In genomic region chr14:21097616-21098133, GRCh38 we compare ENCODE assay signal across 8 cellular contexts. TPM values are rescaled to one million over a fixed set of nuclear protein-coding genes. Genes with fewer than 3 reads are reported as not detected.
DNase-seq lines count a peak whose midpoint lies in the region; ATAC-seq and TF ChIP-seq lines count a peak whose summit lies in the region.

No MANE protein-coding gene starts in this region.

- DNase-seq in AG10803 (ENCODE audit: low read depth) = no peak
- DNase-seq in IMR-90 = no peak
- no peak for DNase-seq in coronary artery (ENCODE audit: low spot score)
- no peak for DNase-seq in activated effector memory CD4-positive, alpha-beta T cell treated with anti-CD3 and anti-CD28 coated beads, Interleukin-2, amount 50 U/mL, for 16 hours
- DNase-seq in NAMALWA (ENCODE audit: low spot score) = no peak

- ATAC-seq in IMR-90 (ENCODE audit: low read depth) (no peak), GM19455 (IDR thresholded peaks at IDR 0.05; ENCODE audit: unreplicated experiment) (no peak), HG02840 (IDR thresholded peaks at IDR 0.05; ENCODE audit: low FRiP score, unreplicated experiment) (no peak)

- peak overlapping the region; percentile 16; the same call in 1 of the 2 replicates for H3K27ac ChIP-seq in IMR-90 (ENCODE audit: insufficient read depth, low read length)
- peak overlapping the region; percentile 93 to 97 for H3K27ac ChIP-seq in coronary artery
- peak overlapping the region; percentile 87 for H3K27ac ChIP-seq in muscle layer of colon (ENCODE audit: low read depth, low read length)

- H4K8ac ChIP-seq in IMR-90 (ENCODE audit: low read depth in 2 of 2, low read length in 2 of 2) = no peak overlapping the region

- H3K36me3 ChIP-seq in IMR-90 (ENCODE audit: control insufficient read depth, insufficient read depth, low read length) = peaks cover 2% of the 10 kb centered on the region; the same call in 1 of the 2 replicates
- H3K36me3 ChIP-seq in muscle layer of colon (ENCODE audit: insufficient read depth, low read length) = peaks cover 6% of the 10 kb centered on the region

- CTCF ChIA-PET in IMR-90 (lab: Yijun Ruan, JAX) = no interaction called here

- POLR2A ChIA-PET in IMR-90 (lab: Charles Lee; ENCODE audit: unreplicated experiment) = interaction anchor here (0.6 to 0.7 kb wide), 2 partner anchors 85 to 766 kb away, joined by 3 to 5 read pairs; no protein-coding TSS in a partner anchor

- H3K4me2 ChIP-seq in IMR-90 (ENCODE audit: low read depth, low read length) = peak overlapping the region; percentile 36; the same call in 1 of the 2 replicates

- no peaks in the 10 kb centered on the region; the same call in 1 of the 2 replicates for H4K20me1 ChIP-seq in IMR-90 (ENCODE audit: insufficient read depth, low read length)

- H2BK120ac ChIP-seq in IMR-90 (ENCODE audit: low read depth, low read length) = no peak overlapping the region

- H2BK20ac ChIP-seq in IMR-90 (ENCODE audit: low read depth, low read length) = no peak overlapping the region

- no peak overlapping the region for H4K91ac ChIP-seq in IMR-90 (ENCODE audit: insufficient read depth, low read depth, low read length)

- H3K4me3 ChIP-seq in AG10803 (ENCODE audit: low read length) (peak overlapping the region; percentile 46), IMR-90 (ENCODE audit: insufficient read depth, low read depth, low read length) (peak overlapping the region; percentile 14; the same call in 1 of the 2 replicates), coronary artery (peak overlapping the region; percentile 84), muscle layer of colon (ENCODE audit: low read depth in 1 of 2, low read length in 2 of 2) (peak overlapping the region; percentile 18 to 42)

- no peaks in the 10 kb centered on the region for H3K27me3 ChIP-seq in IMR-90 (ENCODE audit: control insufficient read depth, insufficient read depth, low read length)
- no peaks in the 10 kb centered on the region for H3K27me3 ChIP-seq in muscle layer of colon (ENCODE audit: control insufficient read depth in 1 of 2, insufficient read depth in 2 of 2, low read length in 2 of 2)

- 0 out of 4 replicates have a peak, but pooled peaks cover 0 to 2% of the 10 kb centered on the region in 2 experiments for H3K79me1 ChIP-seq in IMR-90 (ENCODE audit: low read depth in 1 of 2, low read length in 2 of 2)

- H3K9ac ChIP-seq in IMR-90 (ENCODE audit: low read depth, low read length) (no peak overlapping the region; the same call in 1 of the 2 replicates), muscle layer of colon (ENCODE audit: low read length) (no peak overlapping the region)

- H2BK15ac ChIP-seq in IMR-90 (ENCODE audit: low read depth, low read length) = no peak overlapping the region

- H3K4me1 ChIP-seq in IMR-90 (ENCODE audit: control insufficient read depth, insufficient read depth, low read length) = peaks cover 4% of the 10 kb centered on the region; the same call in 1 of the 2 replicates
- peaks cover 36% of the 10 kb centered on the region for H3K4me1 ChIP-seq in muscle layer of colon (ENCODE audit: insufficient read depth, low read length)

- H4K5ac ChIP-seq in IMR-90 (ENCODE audit: low read depth, low read length) = no peak overlapping the region

- no peak for TF ChIP-seq POLR2A in IMR-90 (IDR thresholded peaks at IDR 0.05; ENCODE audit: low read depth, low read length)

- no TSS peak for BruUV-seq in IMR-90 (replicated peaks; lab: Mats Ljungman, UMichigan)

- H3K56ac ChIP-seq in IMR-90 (ENCODE audit: extremely low read depth, insufficient read depth, low read length) = no peak overlapping the region

- no peak overlapping the region for H3K14ac ChIP-seq in IMR-90 (replicated peaks; ENCODE audit: low read depth, low read length)

- TF ChIP-seq RAD21 in IMR-90 (IDR thresholded peaks at IDR 0.05; ENCODE audit: low read length) = no peak

- H2AK9ac ChIP-seq in IMR-90 (replicated peaks; ENCODE audit: low read depth, low read length, poor library complexity) = no peak overlapping the region

- H3K9me1 ChIP-seq in IMR-90 (ENCODE audit: insufficient read depth, low read length) = peaks cover 3% of the 10 kb centered on the region; the same call in 1 of the 2 replicates

- no peak overlapping the region for H2AK5ac ChIP-seq in IMR-90 (ENCODE audit: low read depth, low read length)

- TF ChIP-seq CTCF in AG10803 (conservative IDR thresholded peaks at IDR 0.05; ENCODE audit: low read length) = no peak
- TF ChIP-seq CTCF in IMR-90 (conservative IDR thresholded peaks at IDR 0.05; ENCODE audit: low read depth, low read length) = no peak
- TF ChIP-seq CTCF in coronary artery (IDR thresholded peaks at IDR 0.05) = no peak

- intact Hi-C loops in IMR-90 (cut with micrococcal nuclease) = no loop called here

- H3K9me3 ChIP-seq in IMR-90 (ENCODE audit: control insufficient read depth, insufficient read depth, low read length) (no peaks in the 10 kb centered on the region), muscle layer of colon (ENCODE audit: low read length) (no peaks in the 10 kb centered on the region)

- no peak overlapping the region for H3K4ac ChIP-seq in IMR-90 (ENCODE audit: low read depth, low read length)

- H2AFZ ChIP-seq in IMR-90 (replicated peaks; ENCODE audit: low read length, poor library complexity) = no peak overlapping the region

- in situ Hi-C loops in IMR-90 (cut with MboI; ENCODE audit: low sequenced_read_pairs) = loop anchor here (25.0 kb wide), 2 partner anchors 635 to 760 kb away; partner anchors contain the start of genes APEX1, CCNB1IP1, OSGEP and PARP2

- no peak overlapping the region for H3K18ac ChIP-seq in IMR-90 (ENCODE audit: low read depth, low read length)

- dilution Hi-C loops in IMR-90 (cut with HindIII; ENCODE audit: low sequenced_read_pairs, unreplicated experiment) = no loop called here

- peak overlapping the region; percentile 2 for H2BK5ac ChIP-seq in IMR-90 (ENCODE audit: low read depth, low read length, poor library complexity, severe bottlenecking)

- H3K23ac ChIP-seq in IMR-90 (ENCODE audit: low read depth, low read length) = no peak overlapping the region

- WGBS in IMR-90 (ENCODE audit: extremely low coverage in 2 of 2, insufficient read length in 1 of 2), 2 experiments = no CpG with 5 or more reads among the region's 22 CpGs

TF ChIP-seq in IMR-90, 13 proteins besides CTCF, POLR2A, EP300 and RAD21:
- TF ChIP-seq MAFK (IDR thresholded peaks at IDR 0.05; ENCODE audit: low read depth, low read length) = no peak
- TF ChIP-seq USF2 (IDR thresholded peaks at IDR 0.05; ENCODE audit: low read depth, low read length) = no peak
- no peak for TF ChIP-seq MAZ (IDR thresholded peaks at IDR 0.05; ENCODE audit: borderline replicate concordance, low read depth, low read length)
- no peak for TF ChIP-seq SMC3 (IDR thresholded peaks at IDR 0.05; ENCODE audit: low read depth, low read length)
- no peak for TF ChIP-seq FOS (IDR thresholded peaks at IDR 0.05; ENCODE audit: low read depth, low read length)
- no peak for TF ChIP-seq MXI1 (IDR thresholded peaks at IDR 0.05; ENCODE audit: borderline replicate concordance, low read depth, low read length)
- TF ChIP-seq CHD1 (IDR thresholded peaks at IDR 0.05; ENCODE audit: low read depth, low read length) = no peak
- TF ChIP-seq NFE2L2 (IDR thresholded peaks at IDR 0.05; ENCODE audit: low read depth, low read length) = no peak
TF ChIP-seq in IMR-90: peak in this region for 0.

RNA-seq across cellular contexts. Expression of gene ZNF219, which starts 0.8 kb away (rescaled TPM):
- 0.83 and 0.90 TPM in 2 replicates for total RNA-seq in IMR-90 (2012; rRNA removed)
- 3.8 and 4.6 TPM in 2 replicates for polyA plus RNA-seq in IMR-90 (2012; rRNA removed)
- polyA plus RNA-seq in IMR-90 (2012; cell fraction: cytosol; rRNA removed) = 2.6 and 6.7 TPM in 2 replicates
- 15.6 and 20.5 TPM in 2 replicates for polyA plus RNA-seq in IMR-90 (2012; cell fraction: nucleus; rRNA removed; ENCODE audit: low replicate concordance)

RNA-seq across cellular contexts. Expression of gene TMEM253, which starts 3.2 kb away (rescaled TPM):
- total RNA-seq in IMR-90 (2012; rRNA removed) = not detected in 2 replicates
- 0.07 TPM in 1 of 2 replicates, not detected in the other for polyA plus RNA-seq in IMR-90 (2012; rRNA removed)
- polyA plus RNA-seq in IMR-90 (2012; cell fraction: cytosol; rRNA removed) = 0.06 TPM in 1 of 2 replicates, not detected in the other
- 0.16 and 0.32 TPM in 2 replicates for polyA plus RNA-seq in IMR-90 (2012; cell fraction: nucleus; rRNA removed; ENCODE audit: low replicate concordance)

RNA-seq across cellular contexts. Expression of gene ARHGEF40, which starts 27.6 kb away (rescaled TPM):
- total RNA-seq in IMR-90 (2012; rRNA removed) = 16.1 and 18.1 TPM in 2 replicates
- polyA plus RNA-seq in IMR-90 (2012; rRNA removed) = 58.4 and 62.8 TPM in 2 replicates
- 39.2 and 43.6 TPM in 2 replicates for polyA plus RNA-seq in IMR-90 (2012; cell fraction: cytosol; rRNA removed)
- 101 and 167 TPM in 2 replicates for polyA plus RNA-seq in IMR-90 (2012; cell fraction: nucleus; rRNA removed; ENCODE audit: low replicate concordance)

RNA-seq across cellular contexts. Expression of gene RNASE8, which starts 40.1 kb away (rescaled TPM):
- total RNA-seq in IMR-90 (2012; rRNA removed) = not detected in 2 replicates
- polyA plus RNA-seq in IMR-90 (2012; rRNA removed) = not detected in 2 replicates
- not detected in 2 replicates for polyA plus RNA-seq in IMR-90 (2012; cell fraction: cytosol; rRNA removed)
- polyA plus RNA-seq in IMR-90 (2012; cell fraction: nucleus; rRNA removed; ENCODE audit: low replicate concordance) = not detected in 2 replicates

RNA-seq across cellular contexts. Expression of gene RNASE7, which starts 55.5 kb away (rescaled TPM):
- not detected in 2 replicates for total RNA-seq in IMR-90 (2012; rRNA removed)
- not detected in 2 replicates for polyA plus RNA-seq in IMR-90 (2012; rRNA removed)
- not detected in 2 replicates for polyA plus RNA-seq in IMR-90 (2012; cell fraction: cytosol; rRNA removed)
- not detected in 2 replicates for polyA plus RNA-seq in IMR-90 (2012; cell fraction: nucleus; rRNA removed; ENCODE audit: low replicate concordance)

Comparison
In these comparisons a context has a peak if more than half of its experiments do, and no peak if none do; other contexts are left out.
1. H3K4me3 ChIP-seq: peak in every context shown above with its lines; median percentile 84 in coronary artery; 46 in AG10803; 30 in muscle layer of colon; 14 in IMR-90.
2. H3K27ac ChIP-seq: peak in every context shown above with its lines; median percentile 95 in coronary artery; 87 in muscle layer of colon; 16 in IMR-90.